In the genomic region with DNA sequence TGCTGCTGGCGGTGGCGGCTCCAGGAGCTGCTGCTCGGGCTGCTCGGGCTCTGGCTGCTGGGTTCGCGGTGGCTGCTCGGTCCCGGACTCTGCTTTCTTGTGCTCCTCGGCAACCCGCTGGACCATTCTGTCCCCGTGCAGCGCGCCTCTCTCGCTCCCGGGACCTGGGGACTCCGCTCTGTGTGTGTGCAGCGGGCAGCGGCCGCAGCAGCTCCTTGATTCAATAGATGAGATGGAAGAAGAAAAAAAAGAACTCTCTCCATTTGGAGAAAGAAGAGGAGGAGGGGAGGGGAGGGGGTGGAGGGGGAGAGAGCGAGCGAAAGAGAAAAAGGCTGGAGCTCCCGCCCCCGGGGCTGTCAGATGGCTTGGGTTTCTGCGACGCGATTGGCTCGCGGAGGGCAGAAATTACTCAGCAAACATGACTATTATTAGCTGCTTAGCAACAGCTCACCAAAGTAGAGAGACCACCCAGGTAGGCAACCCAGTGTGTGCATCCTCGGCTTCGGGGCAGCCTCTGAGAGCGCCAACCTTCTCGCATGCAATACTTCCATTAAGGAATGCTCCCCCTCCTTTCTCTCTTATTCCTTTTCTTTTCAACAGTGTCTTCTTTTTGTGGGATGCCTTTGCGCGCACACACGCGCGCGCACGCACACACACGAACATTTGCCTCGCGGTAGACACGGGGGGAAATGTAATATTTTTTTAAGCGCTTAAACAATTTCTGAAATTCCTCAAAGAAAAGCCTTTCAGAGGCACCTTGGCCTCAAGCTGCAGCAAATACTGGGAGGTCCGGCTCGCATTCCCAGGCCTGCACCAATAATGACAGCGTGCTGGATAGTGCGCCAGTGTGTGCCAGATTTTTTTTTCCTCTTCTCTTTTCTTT, we compare ENCODE assay signal across 1 cellular context.
TF ChIP-seq lines count a peak whose summit lies in the region.

No MANE protein-coding gene starts in this region.

TF ChIP-seq in HepG2, 621 proteins besides CTCF, POLR2A, EP300 and RAD21 (continued from another document and continues in another):
- TF ChIP-seq ZNF414 (CRISPR knock-in tag; IDR thresholded peaks at IDR 0.05) (peak; percentile 49; the same call in 1 of the 2 replicates), ZBTB7B (CRISPR knock-in tag; IDR thresholded peaks at IDR 0.05) (peak; percentile 54; the same call in 1 of the 2 replicates), DNMT1 (CRISPR knock-in tag; IDR thresholded peaks at IDR 0.05) (no peak), ATF7 (IDR thresholded peaks at IDR 0.05) (no peak), ATF7 (CRISPR knock-in tag; IDR thresholded peaks at IDR 0.05) (0 out of 2 replicates have a peak, but pooled peaks have one; percentile 25), GABPB1 (CRISPR knock-in tag; IDR thresholded peaks at IDR 0.05) (0 out of 2 replicates have a peak, but pooled peaks have one; percentile 21), MTF1 (CRISPR knock-in tag; IDR thresholded peaks at IDR 0.05) (no peak), NRL (CRISPR knock-in tag; IDR thresholded peaks at IDR 0.05; ENCODE audit: borderline replicate concordance) (0 out of 2 replicates have a peak, but pooled peaks have one; percentile 53), RFXAP (CRISPR knock-in tag; IDR thresholded peaks at IDR 0.05; ENCODE audit: borderline replicate concordance) (peak; percentile 61), ZNF556 (CRISPR knock-in tag; IDR thresholded peaks at IDR 0.05; ENCODE audit: borderline replicate concordance) (0 out of 2 replicates have a peak, but pooled peaks have one; percentile 61), POLR2AphosphoS5 (IDR thresholded peaks at IDR 0.05; ENCODE audit: low read depth, low read length) (peak; percentile 59), SMAD1 (CRISPR knock-in tag; IDR thresholded peaks at IDR 0.05; ENCODE audit: borderline replicate concordance, low read depth) (no peak), GATAD2A (CRISPR knock-in tag; IDR thresholded peaks at IDR 0.05) (0 out of 2 replicates have a peak, but pooled peaks have one; percentile 11), HES4 (CRISPR knock-in tag; IDR thresholded peaks at IDR 0.05; ENCODE audit: borderline replicate concordance) (no peak), SRSF1 (optimal IDR thresholded peaks at IDR 0.05; ENCODE audit: low read depth, low read length) (peak; percentile 33), ZNF687 (CRISPR knock-in tag; IDR thresholded peaks at IDR 0.05) (peak; percentile 46; the same call in 1 of the 2 replicates), ZNF543 (CRISPR knock-in tag; IDR thresholded peaks at IDR 0.05) (0 out of 2 replicates have a peak, but pooled peaks have one; percentile 36), U2AF1 (optimal IDR thresholded peaks at IDR 0.05; ENCODE audit: low read depth, low read length) (peak; percentile 56), MIER3 (CRISPR knock-in tag; IDR thresholded peaks at IDR 0.05; ENCODE audit: borderline replicate concordance) (no peak), THAP9 (CRISPR knock-in tag; IDR thresholded peaks at IDR 0.05; ENCODE audit: borderline replicate concordance) (0 out of 2 replicates have a peak, but pooled peaks have one; percentile 26), RFX5 (IDR thresholded peaks at IDR 0.05; ENCODE audit: low read depth, low read length) (peak; percentile 32; the same call in 1 of the 2 replicates), HOXA3 (CRISPR knock-in tag; IDR thresholded peaks at IDR 0.05) (0 out of 2 replicates have a peak, but pooled peaks have one; percentile 13), NONO (IDR thresholded peaks at IDR 0.05) (no peak), NONO (CRISPR knock-in tag; conservative IDR thresholded peaks at IDR 0.05) (0 out of 2 replicates have a peak, but pooled peaks have one; percentile 8), MAX (IDR thresholded peaks at IDR 0.05) (peak; percentile 10; the same call in 1 of the 2 replicates), ZMYM4 (CRISPR knock-in tag; IDR thresholded peaks at IDR 0.05) (0 out of 2 replicates have a peak, but pooled peaks have one; percentile 25), ASH2L (IDR thresholded peaks at IDR 0.05; ENCODE audit: insufficient read length, low read depth, low read length) (peak; percentile 29), ZFP90 (CRISPR knock-in tag; IDR thresholded peaks at IDR 0.05; ENCODE audit: borderline replicate concordance) (0 out of 2 replicates have a peak, but pooled peaks have one; percentile 20), NFKB2 (CRISPR knock-in tag; IDR thresholded peaks at IDR 0.05; ENCODE audit: borderline replicate concordance) (peak; percentile 28; the same call in 1 of the 2 replicates), ZNF501 (CRISPR knock-in tag; IDR thresholded peaks at IDR 0.05) (peak; percentile 44; the same call in 1 of the 2 replicates), ZNF205 (CRISPR knock-in tag; IDR thresholded peaks at IDR 0.05) (0 out of 2 replicates have a peak, but pooled peaks have one; percentile 28), ZBTB1 (CRISPR knock-in tag; IDR thresholded peaks at IDR 0.05; ENCODE audit: borderline replicate concordance) (no peak), NKX3-1 (CRISPR knock-in tag; IDR thresholded peaks at IDR 0.05) (no peak), PCBP1 (IDR thresholded peaks at IDR 0.05; ENCODE audit: borderline replicate concordance, low read depth, low read length) (0 out of 2 replicates have a peak, but pooled peaks have one; percentile 65), IKZF1 (IDR thresholded peaks at IDR 0.05) (no peak), HMG20A (CRISPR knock-in tag; IDR thresholded peaks at IDR 0.05; ENCODE audit: borderline replicate concordance) (no peak), AGO1 (IDR thresholded peaks at IDR 0.05; ENCODE audit: low read depth, low read length, poor library complexity, severe bottlenecking) (peak; percentile 32), SOX6 (IDR thresholded peaks at IDR 0.05) (no peak), SOX6 (CRISPR knock-in tag; IDR thresholded peaks at IDR 0.05) (peak; percentile 37; the same call in 1 of the 2 replicates)
- TF ChIP-seq, protein P1, sequence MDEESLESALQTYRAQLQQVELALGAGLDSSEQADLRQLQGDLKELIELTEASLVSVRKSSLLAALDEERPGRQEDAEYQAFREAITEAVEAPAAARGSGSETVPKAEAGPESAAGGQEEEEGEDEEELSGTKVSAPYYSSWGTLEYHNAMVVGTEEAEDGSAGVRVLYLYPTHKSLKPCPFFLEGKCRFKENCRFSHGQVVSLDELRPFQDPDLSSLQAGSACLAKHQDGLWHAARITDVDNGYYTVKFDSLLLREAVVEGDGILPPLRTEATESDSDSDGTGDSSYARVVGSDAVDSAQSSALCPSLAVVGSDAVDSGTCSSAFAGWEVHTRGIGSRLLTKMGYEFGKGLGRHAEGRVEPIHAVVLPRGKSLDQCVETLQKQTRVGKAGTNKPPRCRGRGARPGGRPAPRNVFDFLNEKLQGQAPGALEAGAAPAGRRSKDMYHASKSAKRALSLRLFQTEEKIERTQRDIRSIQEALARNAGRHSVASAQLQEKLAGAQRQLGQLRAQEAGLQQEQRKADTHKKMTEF (CRISPR knock-in tag; IDR thresholded peaks at IDR 0.05) = peak; percentile 27; the same call in 1 of the 2 replicates
- TF ChIP-seq, protein P2, sequence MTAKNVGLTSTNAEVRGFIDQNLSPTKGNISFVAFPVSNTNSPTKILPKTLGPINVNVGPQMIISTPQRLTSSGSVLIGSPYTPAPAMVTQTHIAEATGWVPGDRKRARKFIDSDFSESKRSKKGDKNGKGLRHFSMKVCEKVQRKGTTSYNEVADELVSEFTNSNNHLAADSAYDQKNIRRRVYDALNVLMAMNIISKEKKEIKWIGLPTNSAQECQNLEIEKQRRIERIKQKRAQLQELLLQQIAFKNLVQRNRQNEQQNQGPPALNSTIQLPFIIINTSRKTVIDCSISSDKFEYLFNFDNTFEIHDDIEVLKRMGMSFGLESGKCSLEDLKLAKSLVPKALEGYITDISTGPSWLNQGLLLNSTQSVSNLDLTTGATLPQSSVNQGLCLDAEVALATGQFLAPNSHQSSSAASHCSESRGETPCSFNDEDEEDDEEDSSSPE (CRISPR knock-in tag; IDR thresholded peaks at IDR 0.05) = no peak
- TF ChIP-seq, protein P3, sequence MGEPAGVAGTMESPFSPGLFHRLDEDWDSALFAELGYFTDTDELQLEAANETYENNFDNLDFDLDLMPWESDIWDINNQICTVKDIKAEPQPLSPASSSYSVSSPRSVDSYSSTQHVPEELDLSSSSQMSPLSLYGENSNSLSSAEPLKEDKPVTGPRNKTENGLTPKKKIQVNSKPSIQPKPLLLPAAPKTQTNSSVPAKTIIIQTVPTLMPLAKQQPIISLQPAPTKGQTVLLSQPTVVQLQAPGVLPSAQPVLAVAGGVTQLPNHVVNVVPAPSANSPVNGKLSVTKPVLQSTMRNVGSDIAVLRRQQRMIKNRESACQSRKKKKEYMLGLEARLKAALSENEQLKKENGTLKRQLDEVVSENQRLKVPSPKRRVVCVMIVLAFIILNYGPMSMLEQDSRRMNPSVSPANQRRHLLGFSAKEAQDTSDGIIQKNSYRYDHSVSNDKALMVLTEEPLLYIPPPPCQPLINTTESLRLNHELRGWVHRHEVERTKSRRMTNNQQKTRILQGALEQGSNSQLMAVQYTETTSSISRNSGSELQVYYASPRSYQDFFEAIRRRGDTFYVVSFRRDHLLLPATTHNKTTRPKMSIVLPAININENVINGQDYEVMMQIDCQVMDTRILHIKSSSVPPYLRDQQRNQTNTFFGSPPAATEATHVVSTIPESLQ (CRISPR knock-in tag; conservative IDR thresholded peaks at IDR 0.05) = no peak
